1 cellular context compared by ENCODE assay signal in genomic region chr19:30393729-30394480, GRCh38.
TF ChIP-seq lines count a peak whose summit lies in the region.

No MANE protein-coding gene starts in this region.

TF ChIP-seq in H1, 55 proteins besides CTCF, POLR2A, EP300 and RAD21 (continued from another document):
- TF ChIP-seq, protein P1, sequence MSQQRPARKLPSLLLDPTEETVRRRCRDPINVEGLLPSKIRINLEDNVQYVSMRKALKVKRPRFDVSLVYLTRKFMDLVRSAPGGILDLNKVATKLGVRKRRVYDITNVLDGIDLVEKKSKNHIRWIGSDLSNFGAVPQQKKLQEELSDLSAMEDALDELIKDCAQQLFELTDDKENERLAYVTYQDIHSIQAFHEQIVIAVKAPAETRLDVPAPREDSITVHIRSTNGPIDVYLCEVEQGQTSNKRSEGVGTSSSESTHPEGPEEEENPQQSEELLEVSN (IDR thresholded peaks at IDR 0.05) = no peak
- TF ChIP-seq PHF8 (conservative IDR thresholded peaks at IDR 0.05; ENCODE audit: low read depth, low read length) = no peak
- no peak for TF ChIP-seq ZNF274 (IDR thresholded peaks at IDR 0.05; ENCODE audit: borderline replicate concordance, extremely low read depth, low read length)
- no peak for TF ChIP-seq TBP (IDR thresholded peaks at IDR 0.05; ENCODE audit: low read depth, low read length)
- TF ChIP-seq BCL11A (IDR thresholded peaks at IDR 0.05; ENCODE audit: low read depth in 2 of 2, low read length in 2 of 2) = no peak
- TF ChIP-seq, protein P2, sequence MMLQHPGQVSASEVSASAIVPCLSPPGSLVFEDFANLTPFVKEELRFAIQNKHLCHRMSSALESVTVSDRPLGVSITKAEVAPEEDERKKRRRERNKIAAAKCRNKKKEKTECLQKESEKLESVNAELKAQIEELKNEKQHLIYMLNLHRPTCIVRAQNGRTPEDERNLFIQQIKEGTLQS (IDR thresholded peaks at IDR 0.05; ENCODE audit: insufficient read depth, low read depth, low read length) = no peak
- no peak for TF ChIP-seq SRF (IDR thresholded peaks at IDR 0.05; ENCODE audit: low read depth, low read length)
- no peak for TF ChIP-seq CTBP2 (IDR thresholded peaks at IDR 0.05; ENCODE audit: borderline replicate concordance, insufficient read depth, insufficient read length, low read length)
- no peak for TF ChIP-seq TAF7 (optimal IDR thresholded peaks at IDR 0.05; ENCODE audit: borderline replicate concordance, low read depth, low read length)
- TF ChIP-seq TCF12 (IDR thresholded peaks at IDR 0.05; ENCODE audit: low read depth, low read length) = no peak
- TF ChIP-seq SP4 (IDR thresholded peaks at IDR 0.05; ENCODE audit: low read length) = no peak
TF ChIP-seq in H1: peak in this region for 0.
